Comparison of ENCODE assay signal across 27 cellular contexts in the genomic region with DNA sequence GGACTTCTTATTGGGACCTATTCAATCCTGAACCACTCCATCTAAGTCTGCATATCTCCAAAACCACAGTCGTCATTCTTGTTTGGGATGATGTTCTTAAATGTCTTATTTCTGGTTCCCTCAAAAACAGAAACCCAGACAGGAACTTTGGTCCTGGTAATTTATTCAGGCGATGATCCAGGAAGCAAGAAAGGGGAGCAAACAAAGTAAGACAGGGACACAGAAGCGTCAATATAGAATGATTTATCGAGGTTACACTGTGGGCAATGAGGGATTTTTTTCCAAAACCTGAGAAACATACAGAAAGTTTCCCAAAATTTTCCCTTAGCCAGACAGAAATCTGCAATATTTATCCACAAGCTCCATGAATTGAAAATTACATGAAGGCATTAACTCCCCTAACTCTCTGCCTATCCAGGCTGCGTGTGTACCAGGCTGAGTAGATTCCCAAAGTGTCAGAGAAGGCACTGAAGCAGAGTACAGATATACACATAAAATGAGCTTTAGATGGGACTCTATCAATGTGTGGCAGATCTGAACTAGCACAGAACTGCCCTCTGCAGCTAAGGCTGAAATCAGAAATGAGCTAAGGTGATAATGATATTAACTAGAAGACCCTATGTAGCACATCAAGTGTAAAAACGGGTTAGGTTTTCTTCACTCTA. TPM values are rescaled to one million over a fixed set of nuclear protein-coding genes. Genes with fewer than 3 reads are reported as not detected.
"Had no signal": no experiment of that assay in that cellular context is flagged by ENCODE, and none has a peak within 500 bp of the region (broad histone marks: within the 10 kb centered on the region; RNA-seq: fewer than 3 reads in every experiment).

No MANE protein-coding gene starts in this region.

- H3K27ac ChIP-seq: ascending aorta, body of pancreas, Peyer's patch, RWPE1, SJCRH30 had no signal

- ATAC-seq: activated CD8-positive, alpha-beta T cell treated with anti-CD3 and anti-CD28 coated beads, Interleukin-2, amount 10 ng/mL, durations not matched to agents 7 days and 5 days; activated naive CD4-positive, alpha-beta T cell treated with anti-CD3 and anti-CD28 coated beads, Interleukin-2, amount 50 U/mL, for 72 hours; activated naive CD8-positive, alpha-beta T cell treated with anti-CD3 and anti-CD28 coated beads, Interleukin-2, amount 50 U/mL, for 24 hours; activated T-cell treated with anti-CD3 and anti-CD28 coated beads, Interleukin-2, amount 50 U/mL, for 4 hours; body of pancreas; SK-N-SH treated with all-trans-retinoic acid at 6 μM for 48 hours; T-helper 17 cell; WTC11 had no signal

- H3K4me1 ChIP-seq: ascending aorta, body of pancreas, Peyer's patch, SJCRH30 had no signal

- H3K9me3 ChIP-seq: ascending aorta, body of pancreas, Peyer's patch, SJCRH30 had no signal

- H3K4me3 ChIP-seq: ascending aorta, body of pancreas, Peyer's patch, SJCRH30 had no signal

- H3K27me3 ChIP-seq: ascending aorta, body of pancreas, Peyer's patch, SJCRH30 had no signal

- DNase-seq: activated CD4-positive, alpha-beta T cell treated with anti-CD3 and anti-CD28 coated beads for 48 hours; activated CD4-positive, alpha-beta T cell treated with anti-CD3 and anti-CD28 coated beads, Interleukin-2, amount 50 U/mL, for 4 hours; activated CD4-positive, CD25-positive, alpha-beta regulatory T cell treated with anti-CD3 and anti-CD28 coated beads, Interleukin-2, amount 50 U/mL, for 72 hours; activated CD8-positive, alpha-beta T cell treated with anti-CD3 and anti-CD28 coated beads, Interleukin-2, amount 10 ng/mL, durations not matched to agents 7 days and 5 days; activated effector memory CD4-positive, alpha-beta T cell treated with anti-CD3 and anti-CD28 coated beads, Interleukin-2, amount 50 U/mL, for 16 hours; activated naive CD4-positive, alpha-beta T cell treated with Interleukin-2 at 50 U/mL for 16 hours; activated naive CD8-positive, alpha-beta T cell treated with anti-CD3 and anti-CD28 coated beads, Interleukin-2, amount 50 U/mL, for 24 hours; activated T-cell treated with anti-CD3 and anti-CD28 coated beads, Interleukin-2, amount 50 U/mL, for 4 hours; amniotic stem cell; body of pancreas; NCI-H1048; NCI-H146; NCI-H187 treated with DMSO at 0.1 percent for 48 hours; NCI-H2081 treated with DMSO at 0.1 percent for 48 hours; NCI-H446; NCI-H524; OCI-M1; Peyer's patch; Right ventricle myocardium superior; SJCRH30; T-helper 17 cell; T-helper 9 cell had no signal

- H3K36me3 ChIP-seq: ascending aorta, Peyer's patch, SJCRH30 had no signal

RNA-seq across cellular contexts. Expression of gene TP63, which starts 43.2 kb away (rescaled TPM):
- total RNA-seq: activated CD8-positive, alpha-beta T cell treated with anti-CD3 and anti-CD28 coated beads, Interleukin-2, amount 10 ng/mL, durations not matched to agents 7 days and 5 days; ascending aorta; body of pancreas had no signal
